In the genomic region with DNA sequence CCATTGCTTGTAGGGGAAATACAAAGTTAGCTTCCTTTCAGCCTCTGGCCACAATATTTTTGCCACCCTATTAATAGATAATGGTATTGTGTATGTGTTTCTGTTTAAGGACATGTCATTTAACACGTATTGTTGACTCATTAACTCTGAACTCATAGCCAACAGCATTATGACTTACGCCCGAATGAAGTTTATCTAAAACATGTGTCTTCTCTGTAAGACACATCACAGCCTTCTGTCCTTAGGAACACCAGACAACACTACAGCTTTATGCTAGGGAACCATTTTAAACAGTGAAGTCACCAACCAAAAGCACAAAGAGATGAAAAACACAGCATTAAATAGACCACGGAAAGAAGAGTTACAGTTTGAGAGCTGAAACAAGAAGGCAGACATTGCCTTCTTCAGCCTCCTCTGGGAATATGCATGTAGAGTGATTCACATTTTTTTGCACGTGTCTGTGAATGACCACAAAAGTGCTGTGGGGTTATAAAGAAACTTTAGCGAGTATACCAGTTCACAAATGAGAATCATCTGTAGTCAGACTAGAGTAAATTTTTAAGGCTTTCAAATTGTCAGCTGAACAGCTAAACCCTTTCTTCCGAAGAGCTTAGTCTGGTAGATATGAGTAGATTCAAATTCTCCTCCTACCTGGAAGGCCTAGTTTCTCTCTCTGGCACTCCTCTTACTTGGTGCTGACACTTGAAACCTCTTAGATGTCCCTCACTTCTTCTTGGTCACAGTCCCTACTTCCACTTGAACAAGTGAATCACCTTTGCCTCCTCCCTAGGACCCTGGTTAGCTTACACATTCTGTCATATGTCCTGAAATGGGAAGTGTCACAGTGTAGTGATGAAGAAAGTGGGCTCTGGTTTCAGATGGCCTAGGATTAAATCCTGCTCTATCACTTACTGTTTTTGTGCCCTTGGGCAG, we compare ENCODE assay signal across 9 cellular contexts. TPM values are rescaled to one million over a fixed set of nuclear protein-coding genes. Genes with fewer than 3 reads are reported as not detected.
DNase-seq lines count a peak whose midpoint lies in the region; ATAC-seq and TF ChIP-seq lines count a peak whose summit lies in the region.
"Had no signal": no experiment of that assay in that cellular context is flagged by ENCODE, and none has a peak within 500 bp of the region (broad histone marks: within the 10 kb centered on the region; RNA-seq: fewer than 3 reads in every experiment).

No MANE protein-coding gene starts in this region.

- no peaks in the 10 kb centered on the region for H3K4me1 ChIP-seq in right cardiac atrium (ENCODE audit: control insufficient read depth, insufficient read depth, low read length)

- H3K27ac ChIP-seq in right cardiac atrium (ENCODE audit: low read length): no peak overlapping the region

- H3K4me3 ChIP-seq in GM06990 (replicated peaks; ENCODE audit: low read depth, low read length) (no peak overlapping the region), fibroblast of the aortic adventitia (ENCODE audit: low read depth, low read length) (no peak overlapping the region), right cardiac atrium (ENCODE audit: low read length) (no peak overlapping the region)

- TF ChIP-seq CTCF in GM06990 (IDR thresholded peaks at IDR 0.05; ENCODE audit: insufficient read depth, low read length, poor library complexity, severe bottlenecking) (no peak), fibroblast of the aortic adventitia (IDR thresholded peaks at IDR 0.05; ENCODE audit: insufficient read depth, low read length) (no peak)

- H3K27me3 ChIP-seq in GM06990 (replicated peaks; ENCODE audit: control insufficient read depth, insufficient read depth, low read length): no peaks in the 10 kb centered on the region
- H3K27me3 ChIP-seq in right cardiac atrium (ENCODE audit: control insufficient read depth, insufficient read depth): no peaks in the 10 kb centered on the region

- peak; percentile 29 for DNase-seq in GM06990 (ENCODE audit: extremely low read depth, insufficient read length)
- DNase-seq in fibroblast of the aortic adventitia (ENCODE audit: low read depth): peak; percentile 1
- no peak for DNase-seq in effector CD8-positive, alpha-beta T cell (lab: John Stamatoyannopoulos, UW)
- no peak for DNase-seq in DMS53 treated with DMSO at 0.1 percent for 48 hours (lab: John Stamatoyannopoulos, UW; ENCODE audit: unreplicated experiment)
- DNase-seq in right cardiac atrium: no peak
- no peak for DNase-seq in central memory CD4-positive, alpha-beta T cell

- WGBS in right cardiac atrium: 66% methylated on average over 7 of the region's 7 CpGs

- peak; percentile 67 for ATAC-seq in GM21390 (IDR thresholded peaks at IDR 0.05; ENCODE audit: unreplicated experiment)
- peak; percentile 65 for ATAC-seq in HG03521 (IDR thresholded peaks at IDR 0.05; ENCODE audit: unreplicated experiment)
- no peak for ATAC-seq in right cardiac atrium
- ATAC-seq: HCT116 had no signal

- no peaks in the 10 kb centered on the region for H3K9me3 ChIP-seq in right cardiac atrium (ENCODE audit: control insufficient read depth, low read length)

- intact Hi-C loops in right cardiac atrium (cut with DNase I): no loop called here

- no peaks in the 10 kb centered on the region for H3K36me3 ChIP-seq in GM06990 (ENCODE audit: control insufficient read depth, insufficient read depth, low read length)

RNA-seq across cellular contexts. Expression of a gene that starts 32.2 kb away (rescaled TPM):
- total RNA-seq in fibroblast of the aortic adventitia (ENCODE audit: low replicate concordance) (3.9 and 6.0 TPM in 2 replicates), right cardiac atrium (1 to 10 TPM in 2 of 4 donors, under 1 TPM in 2; 0.48 to 1.2 (median 0.86) TPM)
- 0.11 TPM for polyA plus RNA-seq in right cardiac atrium

Comparison
In these comparisons a context has a peak if more than half of its experiments do, and no peak if none do; other contexts are left out.
1. DNase-seq: peak in GM06990 (single experiment) and fibroblast of the aortic adventitia (single experiment); none in effector CD8-positive, alpha-beta T cell (single experiment), DMS53 treated with DMSO at 0.1 percent for 48 hours (single experiment), right cardiac atrium (0 of 3) and central memory CD4-positive, alpha-beta T cell (single experiment).
2. ATAC-seq: peak in GM21390 (single experiment) and HG03521 (single experiment); none in right cardiac atrium (0 of 2).